Comparison of ENCODE assay signal across 2 cellular contexts in genomic region chr14:94597788-94598187, GRCh38.
TF ChIP-seq lines count a peak whose summit lies in the region.

No MANE protein-coding gene starts in this region.

TF ChIP-seq in IMR-90, 13 proteins besides CTCF, POLR2A, EP300 and RAD21:
- TF ChIP-seq MAFK (IDR thresholded peaks at IDR 0.05; ENCODE audit: low read depth, low read length) (no peak), ELK1 (IDR thresholded peaks at IDR 0.05; ENCODE audit: borderline replicate concordance, low read depth, low read length) (no peak), NFE2L2 (IDR thresholded peaks at IDR 0.05; ENCODE audit: low read depth, low read length) (no peak), FOS (IDR thresholded peaks at IDR 0.05; ENCODE audit: low read depth, low read length) (no peak)

TF ChIP-seq in H1, 55 proteins besides CTCF, POLR2A, EP300 and RAD21:
- TF ChIP-seq CBX8 (IDR thresholded peaks at IDR 0.05; ENCODE audit: borderline replicate concordance, low read depth, low read length): no peak
- no peak for TF ChIP-seq RXRA (IDR thresholded peaks at IDR 0.05; ENCODE audit: insufficient read depth, low read depth, low read length)
- no peak for TF ChIP-seq SP4 (IDR thresholded peaks at IDR 0.05; ENCODE audit: low read length)
- TF ChIP-seq POU5F1 (IDR thresholded peaks at IDR 0.05; ENCODE audit: low read depth, low read length): no peak
- no peak for TF ChIP-seq TEAD4 (IDR thresholded peaks at IDR 0.05; ENCODE audit: low read depth, low read length)
- TF ChIP-seq ATF3 (IDR thresholded peaks at IDR 0.05; ENCODE audit: insufficient read depth, low read depth, low read length): no peak
- no peak for TF ChIP-seq JUN (IDR thresholded peaks at IDR 0.05; ENCODE audit: low read depth, low read length)
- TF ChIP-seq EZH2 (IDR thresholded peaks at IDR 0.05; ENCODE audit: low read depth, low read length, severe bottlenecking): no peak
- TF ChIP-seq NANOG (IDR thresholded peaks at IDR 0.05; ENCODE audit: insufficient read depth, low read depth, low read length, poor library complexity, severe bottlenecking): no peak
- no peak for TF ChIP-seq NRF1 (IDR thresholded peaks at IDR 0.05; ENCODE audit: low read depth, low read length)
- TF ChIP-seq TAF1 (IDR thresholded peaks at IDR 0.05; ENCODE audit: low read depth, low read length): no peak
- TF ChIP-seq CHD1 (IDR thresholded peaks at IDR 0.05; ENCODE audit: low read depth, low read length): no peak
- TF ChIP-seq YY1 (IDR thresholded peaks at IDR 0.05; ENCODE audit: low read depth, low read length): no peak
- TF ChIP-seq MAX (IDR thresholded peaks at IDR 0.05): no peak
